Comparison of ENCODE assay signal across 10 cellular contexts in the genomic region with DNA sequence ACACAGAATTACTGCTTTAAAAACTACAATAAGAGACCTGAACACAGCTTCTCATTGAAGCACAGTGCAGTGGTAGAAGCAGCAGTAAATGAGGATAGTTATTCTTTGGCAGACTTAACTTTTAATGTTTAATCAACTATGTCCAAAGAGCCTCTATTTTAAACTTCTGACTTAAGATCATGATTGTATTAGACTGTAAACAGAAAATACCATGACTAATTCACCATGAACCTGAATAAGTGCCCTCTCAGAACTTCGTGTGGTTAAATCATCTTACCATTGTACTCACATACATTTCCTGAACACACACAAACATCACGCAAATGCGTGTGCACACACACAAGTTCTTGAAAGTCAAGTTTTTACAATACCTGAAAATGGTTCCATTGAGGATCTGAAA. TPM values are rescaled to one million over a fixed set of nuclear protein-coding genes. Genes with fewer than 3 reads are reported as not detected.
DNase-seq lines count a peak whose midpoint lies in the region; ATAC-seq, FAIRE-seq and TF ChIP-seq lines count a peak whose summit lies in the region.
"Had no signal": no experiment of that assay in that cellular context is flagged by ENCODE, and none has a peak within 500 bp of the region (broad histone marks: within the 10 kb centered on the region; RNA-seq: fewer than 3 reads in every experiment).

No MANE protein-coding gene starts in this region.

- peak overlapping the region; percentile 74 to 82 for H3K27ac Mint-ChIP-seq in natural killer cell

- no peak overlapping the region for H3K27ac ChIP-seq in smooth muscle cell (ENCODE audit: low read depth)
- H3K27ac ChIP-seq: cardiac muscle cell had no signal

- H3K4me3 Mint-ChIP-seq in natural killer cell = peak overlapping the region; percentile 43

- H3K27me3 ChIP-seq in smooth muscle cell (ENCODE audit: low read depth) = no peaks in the 10 kb centered on the region
- H3K27me3 ChIP-seq: cardiac muscle cell had no signal

- peaks cover 30% of the 10 kb centered on the region for H3K4me1 ChIP-seq in smooth muscle cell (ENCODE audit: low read depth)

- no peak overlapping the region for H2AFZ ChIP-seq in smooth muscle cell (ENCODE audit: low read depth)

- WGBS in smooth muscle cell (ENCODE audit: low lambda C conversion rate) = 95% methylated on average over 3 of the region's 3 CpGs

- H3K36me3 ChIP-seq in smooth muscle cell (ENCODE audit: low read depth) = no peaks in the 10 kb centered on the region
- H3K36me3 ChIP-seq: cardiac muscle cell had no signal

- no peak overlapping the region for H3K4me2 ChIP-seq in smooth muscle cell

- H3K4me3 ChIP-seq in astrocyte of the cerebellum (ENCODE audit: low read depth, low read length) (no peak overlapping the region), smooth muscle cell (no peak overlapping the region)
- H3K4me3 ChIP-seq: cardiac muscle cell had no signal

- H3F3A ChIP-seq in smooth muscle cell (ENCODE audit: low read depth) = no peaks in the 10 kb centered on the region

- no peaks in the 10 kb centered on the region for H3K27me3 Mint-ChIP-seq in natural killer cell (ENCODE audit: low read depth in 2 of 2)

- intact Hi-C loops in natural killer cell (cut with micrococcal nuclease) = no loop called here

- no peaks in the 10 kb centered on the region for H3K9me3 ChIP-seq in smooth muscle cell (replicated peaks; ENCODE audit: low read depth)

- no peaks in the 10 kb centered on the region for H4K20me1 ChIP-seq in smooth muscle cell (ENCODE audit: low read depth)

- DNase-seq in GM18507 (ENCODE audit: extremely low spot score, insufficient read length, low read depth) (no peak), astrocyte of the cerebellum (ENCODE audit: low read depth) (peak; percentile 48), natural killer cell (no peak), GDM1 (lab: John Stamatoyannopoulos, UW) (no peak), mesenteric fat pad (ENCODE audit: low spot score) (no peak), smooth muscle cell (lab: John Stamatoyannopoulos, UW; ENCODE audit: unreplicated experiment) (no peak)
- DNase-seq: stimulated activated CD4-positive, alpha-beta T cell treated with anti-CD3 and anti-CD28 coated beads, Interleukin-2, amount 100 ng/mL, for 24 hours had no signal

- no peaks in the 10 kb centered on the region for H3K36me3 Mint-ChIP-seq in natural killer cell

- peak; percentile 88 for FAIRE-seq in GM18507 (lab: Jason Lieb, UNC)
- FAIRE-seq: islet of Langerhans had no signal

- no peak for TF ChIP-seq CTCF in astrocyte of the cerebellum (IDR thresholded peaks at IDR 0.05; ENCODE audit: low read depth, low read length, missing control alignments)
- TF ChIP-seq CTCF in natural killer cell (IDR thresholded peaks at IDR 0.05) = no peak
- TF ChIP-seq CTCF in smooth muscle cell (IDR thresholded peaks at IDR 0.05; ENCODE audit: borderline replicate concordance, insufficient read depth, poor library complexity, severe bottlenecking) = no peak

- ATAC-seq in HG02642 (IDR thresholded peaks at IDR 0.05; ENCODE audit: poor library complexity, unreplicated experiment) = peak; percentile 39
- ATAC-seq in natural killer cell = peak in 2 of 3 donors; percentile 58 to 59

- in situ Hi-C loops in astrocyte of the cerebellum (cut with HindIII; ENCODE audit: low sequenced_read_pairs) = no loop called here

- H3K9me3 Mint-ChIP-seq in natural killer cell = no peaks in the 10 kb centered on the region

- no peaks in the 10 kb centered on the region for H3K79me2 ChIP-seq in smooth muscle cell (ENCODE audit: low read depth)

- no peak overlapping the region for H3K9ac ChIP-seq in smooth muscle cell (ENCODE audit: low read depth)

- peaks cover 29 to 32% of the 10 kb centered on the region in 2 donors for H3K4me1 Mint-ChIP-seq in natural killer cell

RNA-seq across cellular contexts. Expression of a gene that starts 13.9 kb away (rescaled TPM):
- total RNA-seq in natural killer cell (10 to 100 TPM in 1 of 3 donors, 1 to 10 TPM in 2; 7.2 to 11.4 (median 9.2) TPM), mesenteric fat pad (2.8 TPM), smooth muscle cell (10.7 and 37.5 TPM in 2 replicates)
- 3.9 and 5.9 TPM in 2 replicates for polyA plus RNA-seq in smooth muscle cell
